8 cellular contexts compared by ENCODE assay signal in the genomic region with DNA sequence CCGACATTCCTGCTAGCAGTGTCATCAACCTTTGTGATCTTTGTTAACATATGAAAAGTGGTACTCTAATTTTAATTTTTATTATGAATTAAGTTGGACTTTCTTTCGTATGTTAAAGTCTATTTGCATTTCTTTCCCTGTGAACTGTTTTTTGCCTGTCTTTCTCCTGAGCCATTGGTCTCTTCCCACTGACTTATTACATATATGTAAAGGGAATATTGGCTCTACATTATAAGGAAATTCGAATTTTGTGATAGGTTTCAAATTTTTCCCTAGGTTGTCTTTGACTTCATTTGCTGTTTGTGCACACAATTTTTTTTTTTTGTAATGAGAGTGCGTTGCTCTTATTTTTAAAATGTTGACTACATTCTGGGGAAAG. TPM values are rescaled to one million over a fixed set of nuclear protein-coding genes. Genes with fewer than 3 reads are reported as not detected.
DNase-seq lines count a peak whose midpoint lies in the region; ATAC-seq and TF ChIP-seq lines count a peak whose summit lies in the region.
"Had no signal": no experiment of that assay in that cellular context is flagged by ENCODE, and none has a peak within 500 bp of the region (broad histone marks: within the 10 kb centered on the region; RNA-seq: fewer than 3 reads in every experiment).

No MANE protein-coding gene starts in this region.

- POLR2A ChIA-PET in HCT116 (lab: Charles Lee): no interaction called here
- POLR2A ChIA-PET in activated CD4-positive, alpha-beta memory T cell treated with anti-CD3 and anti-CD28 coated beads, Interleukin-2, amount 10 ng/mL, durations not matched to agents 7 days and 5 days (lab: Charles Lee): no interaction called here

- no peak for TF ChIP-seq CTCF in HCT116 (IDR thresholded peaks at IDR 0.05 in 2 of 3, conservative IDR thresholded peaks at IDR 0.05 in 1 of 3; ENCODE audit: borderline replicate concordance in 1 of 3, insufficient read depth in 1 of 3, low read depth in 2 of 3, low read length in 2 of 3)

- H3K9me3 ChIP-seq in HCT116 (ENCODE audit: control insufficient read depth in 1 of 2, insufficient read depth in 1 of 2, low read depth in 1 of 2, low read length in 2 of 2): no peaks in the 10 kb centered on the region; a peak in 1 of 4 replicates
- H3K9me3 ChIP-seq in iPS-15b (ENCODE audit: control insufficient read depth, insufficient read depth, low read length): no peaks in the 10 kb centered on the region

- peaks cover 12% of the 10 kb centered on the region for H3K27me3 Mint-ChIP-seq in activated CD4-positive, alpha-beta memory T cell treated with anti-CD3 and anti-CD28 coated beads, Interleukin-2, amount 10 ng/mL, durations not matched to agents 7 days and 5 days
- peaks cover 14% of the 10 kb centered on the region for H3K27me3 Mint-ChIP-seq in stimulated activated memory B cell treated with anti-CD40 and anti-IgM and Interleukin-4, amounts not matched to agents 10 μg/mL and 1 μg/mL and 100 μg/mL, for 72 hours

- H3K27ac ChIP-seq in HCT116 (ENCODE audit: low read depth, low read length): peak overlapping the region; percentile 93; the same call in 1 of the 2 replicates

- BruUV-seq in HCT116 (replicated peaks; lab: Mats Ljungman, UMichigan): no TSS peak

- ATAC-seq in HCT116 (no peak), GM19035 (IDR thresholded peaks at IDR 0.05; ENCODE audit: unreplicated experiment) (no peak), GM21529 (IDR thresholded peaks at IDR 0.05; ENCODE audit: unreplicated experiment) (no peak)
- ATAC-seq in stimulated activated memory B cell treated with anti-CD40 and anti-IgM and Interleukin-4, amounts not matched to agents 10 μg/mL and 1 μg/mL and 100 μg/mL, for 72 hours: no peak

- H3K9ac ChIP-seq in HCT116 (ENCODE audit: low read length): no peak overlapping the region
- H3K9ac ChIP-seq in iPS-15b (ENCODE audit: low read depth, low read length): no peak overlapping the region

- H3K9me2 ChIP-seq in HCT116 (ENCODE audit: insufficient read depth): no peaks in the 10 kb centered on the region

- CTCF ChIA-PET in HCT116 (lab: Charles Lee): no interaction called here
- CTCF ChIA-PET in activated CD4-positive, alpha-beta memory T cell treated with anti-CD3 and anti-CD28 coated beads, Interleukin-2, amount 10 ng/mL, durations not matched to agents 7 days and 5 days (lab: Charles Lee): no interaction called here

- no peaks in the 10 kb centered on the region for H3K27me3 ChIP-seq in HCT116 (ENCODE audit: insufficient read depth, low read length)
- H3K27me3 ChIP-seq in iPS-15b (ENCODE audit: control insufficient read depth, insufficient read depth, low read length): no peaks in the 10 kb centered on the region

- peaks cover 26% of the 10 kb centered on the region for H3K36me3 Mint-ChIP-seq in activated CD4-positive, alpha-beta memory T cell treated with anti-CD3 and anti-CD28 coated beads, Interleukin-2, amount 10 ng/mL, durations not matched to agents 7 days and 5 days (ENCODE audit: low read depth)
- H3K36me3 Mint-ChIP-seq in stimulated activated memory B cell treated with anti-CD40 and anti-IgM and Interleukin-4, amounts not matched to agents 10 μg/mL and 1 μg/mL and 100 μg/mL, for 72 hours: peaks cover 17% of the 10 kb centered on the region

- H3K9me3 Mint-ChIP-seq in activated CD4-positive, alpha-beta memory T cell treated with anti-CD3 and anti-CD28 coated beads, Interleukin-2, amount 10 ng/mL, durations not matched to agents 7 days and 5 days: no peaks in the 10 kb centered on the region
- H3K9me3 Mint-ChIP-seq in stimulated activated memory B cell treated with anti-CD40 and anti-IgM and Interleukin-4, amounts not matched to agents 10 μg/mL and 1 μg/mL and 100 μg/mL, for 72 hours: no peaks in the 10 kb centered on the region

- H3K4me3 Mint-ChIP-seq in activated CD4-positive, alpha-beta memory T cell treated with anti-CD3 and anti-CD28 coated beads, Interleukin-2, amount 10 ng/mL, durations not matched to agents 7 days and 5 days: peak overlapping the region; percentile 93
- H3K4me3 Mint-ChIP-seq in stimulated activated memory B cell treated with anti-CD40 and anti-IgM and Interleukin-4, amounts not matched to agents 10 μg/mL and 1 μg/mL and 100 μg/mL, for 72 hours: peak overlapping the region; percentile 89

- peaks cover 28% of the 10 kb centered on the region for H3K79me2 ChIP-seq in HCT116 (ENCODE audit: insufficient read depth, low read length)

- TF ChIP-seq RAD21 in HCT116 (IDR thresholded peaks at IDR 0.05; ENCODE audit: low read depth): no peak

- H3K27ac Mint-ChIP-seq in activated CD4-positive, alpha-beta memory T cell treated with anti-CD3 and anti-CD28 coated beads, Interleukin-2, amount 10 ng/mL, durations not matched to agents 7 days and 5 days: peak overlapping the region; percentile 68
- peak overlapping the region; percentile 89 for H3K27ac Mint-ChIP-seq in stimulated activated memory B cell treated with anti-CD40 and anti-IgM and Interleukin-4, amounts not matched to agents 10 μg/mL and 1 μg/mL and 100 μg/mL, for 72 hours

- no peaks in the 10 kb centered on the region for H4K20me1 ChIP-seq in HCT116 (ENCODE audit: insufficient read depth)

- H3K36me3 ChIP-seq in HCT116 (ENCODE audit: control insufficient read depth in 1 of 2, insufficient read depth in 2 of 2, low read length in 2 of 2) (peaks cover 12 to 16% of the 10 kb centered on the region in 2 experiments), iPS-15b (ENCODE audit: control insufficient read depth, insufficient read depth, low read length) (peaks cover 8% of the 10 kb centered on the region)

- H3K4me1 Mint-ChIP-seq in activated CD4-positive, alpha-beta memory T cell treated with anti-CD3 and anti-CD28 coated beads, Interleukin-2, amount 10 ng/mL, durations not matched to agents 7 days and 5 days: peaks cover 28% of the 10 kb centered on the region
- peaks cover 22% of the 10 kb centered on the region for H3K4me1 Mint-ChIP-seq in stimulated activated memory B cell treated with anti-CD40 and anti-IgM and Interleukin-4, amounts not matched to agents 10 μg/mL and 1 μg/mL and 100 μg/mL, for 72 hours

- peak overlapping the region; percentile 77 for H3K4me2 ChIP-seq in HCT116 (ENCODE audit: low read length)

- TF ChIP-seq POLR2A in HCT116 (IDR thresholded peaks at IDR 0.05; ENCODE audit: borderline replicate concordance, extremely low read depth, insufficient read depth, insufficient read length): no peak

- H3K4me1 ChIP-seq in HCT116 (ENCODE audit: control insufficient read depth in 1 of 2, insufficient read depth in 2 of 2, low read length in 2 of 2) (peaks cover 2 to 11% of the 10 kb centered on the region in 2 experiments; a peak in 2 of 4 replicates), iPS-15b (ENCODE audit: control insufficient read depth, insufficient read depth, low read length) (peaks cover 26% of the 10 kb centered on the region)

- H3K4me3 ChIP-seq in HCT116 (replicated peaks in 1 of 2; ENCODE audit: low read depth in 1 of 2, low read length in 2 of 2) (peak overlapping the region in 1 of 2 experiments; percentile 69; a peak in 2 of 4 replicates), iPS-15b (ENCODE audit: low read depth, low read length) (peak overlapping the region; percentile 27)

- DNase-seq in HCT116 (ENCODE audit: low read depth, low spot score) (no peak), NCI-H2196 (lab: John Stamatoyannopoulos, UW; ENCODE audit: unreplicated experiment) (no peak)
- DNase-seq in activated CD4-positive, alpha-beta memory T cell treated with anti-CD3 and anti-CD28 coated beads, Interleukin-2, amount 10 ng/mL, durations not matched to agents 7 days and 5 days: no peak

- H2AFZ ChIP-seq in HCT116 (ENCODE audit: low read depth, low read length, poor library complexity, severe bottlenecking): peak overlapping the region; percentile 91

- RAD21 ChIA-PET in HCT116 (lab: Charles Lee; ENCODE audit: low non-redundant PET in 1 of 2, low total read pairs in 2 of 2, uncharacterized antibody in 2 of 2, unreplicated experiment in 2 of 2): no interaction called here

- intact Hi-C loops in HCT116 (cut with micrococcal nuclease): no loop called here

TF ChIP-seq in HCT116, 20 proteins besides CTCF, POLR2A, EP300 and RAD21:
- no peak for TF ChIP-seq POLR2AphosphoS5 (IDR thresholded peaks at IDR 0.05; ENCODE audit: low read depth, low read length)
- no peak for TF ChIP-seq SIN3A (IDR thresholded peaks at IDR 0.05; ENCODE audit: low read depth)
- TF ChIP-seq ZFX (IDR thresholded peaks at IDR 0.05): no peak
- no peak for TF ChIP-seq EZH2 (IDR thresholded peaks at IDR 0.05)
TF ChIP-seq in HCT116: peak in this region for 0.

RNA-seq across cellular contexts. Expression of gene CDC16, which starts 0.4 kb away (rescaled TPM):
- 61.0 TPM for total RNA-seq in HCT116 (2021; ENCODE audit: unreplicated experiment)
- 32.5 and 44.4 TPM in 2 replicates for polyA plus RNA-seq in HCT116 (2012)
- total RNA-seq in activated CD4-positive, alpha-beta memory T cell treated with anti-CD3 and anti-CD28 coated beads, Interleukin-2, amount 10 ng/mL, durations not matched to agents 7 days and 5 days: 10 to 100 TPM; 59.6 to 64.0 TPM

RNA-seq across cellular contexts. Expression of gene UPF3A, which starts 47.1 kb away (rescaled TPM):
- total RNA-seq in HCT116 (2021; ENCODE audit: unreplicated experiment): 31.8 TPM
- polyA plus RNA-seq in HCT116 (2012): 19.4 and 22.3 TPM in 2 replicates
- total RNA-seq in activated CD4-positive, alpha-beta memory T cell treated with anti-CD3 and anti-CD28 coated beads, Interleukin-2, amount 10 ng/mL, durations not matched to agents 7 days and 5 days: 10 to 100 TPM; 46.2 to 52.8 TPM

RNA-seq across cellular contexts. Expression of gene CFAP97D2, which starts 55.2 kb away (rescaled TPM):
- not detected for total RNA-seq in HCT116 (2021; ENCODE audit: unreplicated experiment)
- polyA plus RNA-seq in HCT116 (2012): not detected in 2 replicates
- total RNA-seq in activated CD4-positive, alpha-beta memory T cell treated with anti-CD3 and anti-CD28 coated beads, Interleukin-2, amount 10 ng/mL, durations not matched to agents 7 days and 5 days: not detected
- total RNA-seq: lower leg skin had no signal
